ENCODE assay signal across 10 cellular contexts in genomic region chr11:65646921-65647701, GRCh38. TPM values are rescaled to one million over a fixed set of nuclear protein-coding genes. Genes with fewer than 3 reads are reported as not detected.
DNase-seq lines count a peak whose midpoint lies in the region; ATAC-seq, FAIRE-seq and TF ChIP-seq lines count a peak whose summit lies in the region.
"Had no signal": no experiment of that assay in that cellular context is flagged by ENCODE, and none has a peak within 500 bp of the region (broad histone marks: within the 10 kb centered on the region; RNA-seq: fewer than 3 reads in every experiment).

No MANE protein-coding gene starts in this region.

- TF ChIP-seq POLR2A in spleen (IDR thresholded peaks at IDR 0.05), result no peak

- in situ Hi-C loops in mammary epithelial cell (cut with MboI; ENCODE audit: low sequenced_read_pairs in 2 of 2), result no loop called here

- H3K27ac Mint-ChIP-seq in activated T-cell treated with anti-CD3 and anti-CD28 coated beads, Interleukin-2, amount 50 U/mL, for 72 hours, result no peak overlapping the region

- peak overlapping the region in 2 of 3 experiments; percentile 41 for H3K4me3 ChIP-seq in mammary epithelial cell (replicated peaks in 1 of 3; ENCODE audit: insufficient read depth in 1 of 3, low read depth in 2 of 3, low read length in 3 of 3)
- H3K4me3 ChIP-seq in kidney (ENCODE audit: low read length in 2 of 2), result peak overlapping the region in 1 of 2 donors; percentile 44
- peak overlapping the region in 4 of 8 donors; percentile 1 to 56 (median 31) for H3K4me3 ChIP-seq in spleen

- H2AFZ ChIP-seq in mammary epithelial cell (ENCODE audit: low read depth, low read length), result peak overlapping the region; percentile 80

- BruUV-seq in mammary epithelial cell (replicated peaks; lab: Mats Ljungman, UMichigan), result no TSS peak

- TF ChIP-seq CTCF in mammary epithelial cell (conservative IDR thresholded peaks at IDR 0.05 in 1 of 2, IDR thresholded peaks at IDR 0.05 in 1 of 2; ENCODE audit: extremely low read depth in 1 of 2, insufficient read depth in 1 of 2, low read depth in 1 of 2, low read length in 2 of 2) (peak in 1 of 2 donors; percentile 24), kidney (IDR thresholded peaks at IDR 0.05; ENCODE audit: borderline replicate concordance, extremely low read depth, insufficient read depth) (no peak), spleen (IDR thresholded peaks at IDR 0.05 in 8 of 11, conservative IDR thresholded peaks at IDR 0.05 in 3 of 11) (no peak)

- H3K27me3 ChIP-seq in mammary epithelial cell (ENCODE audit: insufficient read depth, low read length) (no peaks in the 10 kb centered on the region), spleen (replicated peaks in 1 of 7) (no peaks in the 10 kb centered on the region)

- no peak for ATAC-seq in activated T-cell treated with anti-CD3 and anti-CD28 coated beads, Interleukin-2, amount 50 U/mL, for 72 hours (replicated peaks in 1 of 2)
- ATAC-seq in GM21528 (IDR thresholded peaks at IDR 0.05; ENCODE audit: low FRiP score, unreplicated experiment) (no peak), HG03378 (IDR thresholded peaks at IDR 0.05; ENCODE audit: unreplicated experiment) (no peak)

- H3K27ac ChIP-seq in mammary epithelial cell (ENCODE audit: insufficient read depth, low read depth, low read length), result no peak overlapping the region
- no peak overlapping the region for H3K27ac ChIP-seq in kidney (ENCODE audit: low read depth in 2 of 2, low read length in 2 of 2)
- H3K27ac ChIP-seq in spleen, result peak overlapping the region in 6 of 8 donors; percentile 25 to 79 (median 55)

- intact Hi-C loops in mammary epithelial cell (cut with micrococcal nuclease) (no loop called here), kidney (cut with DNase I) (no loop called here), spleen (cut with DNase I; ENCODE audit: low total_unique reads) (no loop called here)

- FAIRE-seq in kidney (lab: Jason Lieb, UNC), result no peak

- H3K4me1 Mint-ChIP-seq in activated T-cell treated with anti-CD3 and anti-CD28 coated beads, Interleukin-2, amount 50 U/mL, for 72 hours (ENCODE audit: low read depth), result peaks cover 30% of the 10 kb centered on the region

- no peaks in the 10 kb centered on the region for H4K20me1 ChIP-seq in mammary epithelial cell (ENCODE audit: insufficient read depth, low read length)

- CTCF ChIA-PET in mammary epithelial cell (lab: Charles Lee; ENCODE audit: low non-redundant PET), result no interaction called here

- H3K79me2 ChIP-seq in mammary epithelial cell (ENCODE audit: insufficient read depth, low read length), result no peaks in the 10 kb centered on the region

- H3K9me3 ChIP-seq in mammary epithelial cell (replicated peaks; ENCODE audit: insufficient read depth, low read length) (no peaks in the 10 kb centered on the region), kidney (ENCODE audit: control insufficient read depth in 1 of 2, low read length in 2 of 2) (no peaks in the 10 kb centered on the region), spleen (no peaks in the 10 kb centered on the region)

- H3K4me1 ChIP-seq in mammary epithelial cell (ENCODE audit: insufficient read depth, low read length) (peaks cover 44% of the 10 kb centered on the region), kidney (ENCODE audit: control insufficient read depth in 1 of 2, insufficient read depth in 1 of 2, low read depth in 1 of 2, low read length in 2 of 2) (peaks cover 14% of the 10 kb centered on the region in 2 donors), spleen (peaks cover 20 to 92% (median 59%) of the 10 kb centered on the region in 6 donors)

- H3K9me3 Mint-ChIP-seq in activated T-cell treated with anti-CD3 and anti-CD28 coated beads, Interleukin-2, amount 50 U/mL, for 72 hours, result no peaks in the 10 kb centered on the region

- H3K4me2 ChIP-seq in mammary epithelial cell (ENCODE audit: insufficient read depth, low read depth, low read length), result peak overlapping the region; percentile 74

- H3K27me3 Mint-ChIP-seq in activated T-cell treated with anti-CD3 and anti-CD28 coated beads, Interleukin-2, amount 50 U/mL, for 72 hours (ENCODE audit: low read depth), result no peaks in the 10 kb centered on the region

- H3K9ac ChIP-seq in mammary epithelial cell (ENCODE audit: insufficient read depth, low read length) (no peak overlapping the region), kidney (ENCODE audit: low read length in 2 of 2) (peak overlapping the region in 1 of 2 donors; percentile 40)

- H3K36me3 ChIP-seq in mammary epithelial cell (ENCODE audit: insufficient read depth, low read length) (no peaks in the 10 kb centered on the region), kidney (ENCODE audit: control insufficient read depth in 1 of 2, insufficient read depth in 2 of 2, low read length in 2 of 2) (peaks cover 0 to 2% of the 10 kb centered on the region in 2 donors), spleen (peaks cover 10 to 98% (median 92%) of the 10 kb centered on the region in 6 donors)

- dilution Hi-C loops in mammary epithelial cell (cut with HindIII; ENCODE audit: low sequenced_read_pairs), result no loop called here

- no peak overlapping the region for H3K4me3 Mint-ChIP-seq in activated T-cell treated with anti-CD3 and anti-CD28 coated beads, Interleukin-2, amount 50 U/mL, for 72 hours

- DNase-seq in HT-29 (ENCODE audit: low spot score) (peak; percentile 76), mammary epithelial cell (no peak), kidney (peak; percentile 88), spleen (peak; percentile 83), RPMI8226 (no peak)
- no peak for DNase-seq in activated T-cell treated with anti-CD3 and anti-CD28 coated beads, Interleukin-2, amount 50 U/mL, for 72 hours
- DNase-seq: T-helper 2 cell had no signal

- peaks cover 6 to 14% of the 10 kb centered on the region in 2 donors for H3K36me3 Mint-ChIP-seq in activated T-cell treated with anti-CD3 and anti-CD28 coated beads, Interleukin-2, amount 50 U/mL, for 72 hours (ENCODE audit: insufficient read depth in 2 of 2)

- WGBS in mammary epithelial cell (ENCODE audit: low coverage, missing lambda C conversion rate), result 7% methylated on average over 22 of the region's 91 CpGs
- WGBS in spleen, 5 donors, result 72 to 88% (median 78%) methylated on average over 59 to 91 of the region's 91 CpGs

RNA-seq across cellular contexts. Expression of gene SIPA1, which starts 9.2 kb away (rescaled TPM):
- total RNA-seq in HT-29 (2014; rRNA removed; shearing (Covaris generic)), result 79.1 and 95.3 TPM in 2 replicates
- total RNA-seq in mammary epithelial cell (10 to 100 TPM; 13.2 to 16.1 TPM), kidney (71.0 TPM), spleen (100 to 1,000 TPM; 167 to 308 (median 255) TPM)
- polyA plus RNA-seq in mammary epithelial cell (7.5 TPM), kidney (ENCODE audit: insufficient read depth, low read depth, low replicate concordance) (46.4 TPM), spleen (100 to 1,000 TPM; 269 to 423 (median 327) TPM)
- polyA minus RNA-seq in mammary epithelial cell, result 18.7 TPM
- total RNA-seq in activated T-cell treated with anti-CD3 and anti-CD28 coated beads, Interleukin-2, amount 50 U/mL, for 72 hours, result 100 to 1,000 TPM; 132 to 137 TPM

RNA-seq across cellular contexts. Expression of gene RELA, which starts 15.6 kb away (rescaled TPM):
- 87.3 and 112 TPM in 2 replicates for total RNA-seq in HT-29 (2014; rRNA removed; shearing (Covaris generic))
- total RNA-seq in mammary epithelial cell, result 10 to 100 TPM; 23.7 to 79.0 TPM
- 33.5 TPM for polyA plus RNA-seq in mammary epithelial cell
- polyA minus RNA-seq in mammary epithelial cell, result 61.3 TPM
- 81.6 TPM for total RNA-seq in kidney
- polyA plus RNA-seq in kidney (ENCODE audit: insufficient read depth, low read depth, low replicate concordance), result 34.8 TPM
- total RNA-seq in spleen, result 100 to 1,000 TPM in 1 of 7 donors, 10 to 100 TPM in 6; 68.2 to 115 (median 85.3) TPM
- 10 to 100 TPM; 25.8 to 43.0 (median 25.9) TPM for polyA plus RNA-seq in spleen
- 100 to 1,000 TPM; 116 to 121 TPM for total RNA-seq in activated T-cell treated with anti-CD3 and anti-CD28 coated beads, Interleukin-2, amount 50 U/mL, for 72 hours

RNA-seq across cellular contexts. Expression of gene PCNX3, which starts 31.5 kb away (rescaled TPM):
- 87.6 and 102 TPM in 2 replicates for total RNA-seq in HT-29 (2014; rRNA removed; shearing (Covaris generic))
- 10 to 100 TPM; 29.7 to 46.8 TPM for total RNA-seq in mammary epithelial cell
- polyA plus RNA-seq in mammary epithelial cell, result 24.6 TPM
- polyA minus RNA-seq in mammary epithelial cell, result 53.5 TPM
- total RNA-seq in kidney, result 44.4 TPM
- polyA plus RNA-seq in kidney (ENCODE audit: insufficient read depth, low read depth, low replicate concordance), result 13.6 TPM
- 10 to 100 TPM; 38.6 to 51.3 (median 47.4) TPM for total RNA-seq in spleen
- polyA plus RNA-seq in spleen, result 10 to 100 TPM in 2 of 3 donors, 1 to 10 TPM in 1; 9.2 to 24.9 (median 17.7) TPM
- total RNA-seq in activated T-cell treated with anti-CD3 and anti-CD28 coated beads, Interleukin-2, amount 50 U/mL, for 72 hours, result 10 to 100 TPM; 45.9 TPM

RNA-seq across cellular contexts. Expression of gene MAP3K11, which starts 33.1 kb away (rescaled TPM):
- 129 and 134 TPM in 2 replicates for total RNA-seq in HT-29 (2014; rRNA removed; shearing (Covaris generic))
- 10 to 100 TPM; 29.2 to 52.8 TPM for total RNA-seq in mammary epithelial cell
- polyA plus RNA-seq in mammary epithelial cell, result 22.6 TPM
- 46.9 TPM for polyA minus RNA-seq in mammary epithelial cell
- total RNA-seq in kidney, result 89.1 TPM
- polyA plus RNA-seq in kidney (ENCODE audit: insufficient read depth, low read depth, low replicate concordance), result 55.7 TPM
- total RNA-seq in spleen, result 100 to 1,000 TPM in 3 of 7 donors, 10 to 100 TPM in 4; 93.5 to 158 (median 99.9) TPM
- polyA plus RNA-seq in spleen, result 100 to 1,000 TPM in 1 of 3 donors, 10 to 100 TPM in 2; 29.4 to 109 (median 97.7) TPM
- total RNA-seq in activated T-cell treated with anti-CD3 and anti-CD28 coated beads, Interleukin-2, amount 50 U/mL, for 72 hours, result 10 to 100 TPM; 57.3 to 70.1 TPM

RNA-seq across cellular contexts. Expression of gene KCNK7, which starts 51.5 kb away (rescaled TPM):
- 1.2 and 2.5 TPM in 2 replicates for total RNA-seq in HT-29 (2014; rRNA removed; shearing (Covaris generic))
- total RNA-seq in mammary epithelial cell, result under 1 TPM; 0.17 to 0.24 TPM
- polyA plus RNA-seq in mammary epithelial cell, result 0.20 TPM
- polyA minus RNA-seq in mammary epithelial cell, result 0.57 TPM
- total RNA-seq in kidney, result 0.25 TPM
- polyA plus RNA-seq in kidney (ENCODE audit: insufficient read depth, low read depth, low replicate concordance), result not detected
- 1 to 10 TPM in 4 of 7 donors, under 1 TPM in 3; 0.63 to 3.2 (median 1.1) TPM for total RNA-seq in spleen
- 1 to 10 TPM; 1.9 to 6.2 (median 2.9) TPM for polyA plus RNA-seq in spleen
- under 1 TPM; 0.34 to 0.39 TPM for total RNA-seq in activated T-cell treated with anti-CD3 and anti-CD28 coated beads, Interleukin-2, amount 50 U/mL, for 72 hours
- total RNA-seq: skeletal muscle tissue had no signal

Comparison
In these comparisons a context has a peak if more than half of its experiments do, and no peak if none do; other contexts are left out.
1. DNase-seq: peak in HT-29 (single experiment), kidney (single experiment) and spleen (single experiment); none in mammary epithelial cell (single experiment), activated T-cell treated with anti-CD3 and anti-CD28 coated beads, Interleukin-2, amount 50 U/mL, for 72 hours (0 of 2) and RPMI8226 (single experiment).
2. H3K27ac ChIP-seq: peak in spleen (6 of 8); none in mammary epithelial cell (single experiment) and kidney (0 of 2).